ENCODE assay signal across 20 cellular contexts in genomic region chr12:65387396-65387795, GRCh38.
DNase-seq lines count a peak whose midpoint lies in the region; ATAC-seq and TF ChIP-seq lines count a peak whose summit lies in the region.
"Had no signal": no experiment of that assay in that cellular context is flagged by ENCODE, and none has a peak within 500 bp of the region (broad histone marks: within the 10 kb centered on the region; RNA-seq: fewer than 3 reads in every experiment).

No MANE protein-coding gene starts in this region.

- peaks cover 13 to 18% of the 10 kb centered on the region in 2 experiments for H3K79me1 ChIP-seq in IMR-90 (ENCODE audit: low read depth in 1 of 2, low read length in 2 of 2)

- no peak overlapping the region for H3K4me3 Mint-ChIP-seq in osteocyte (ENCODE audit: unreplicated experiment)
- H3K4me3 Mint-ChIP-seq: B cell; CD4-positive, CD25-positive, alpha-beta regulatory T cell; CD8-positive, alpha-beta T cell; H9 had no signal

- H2AFZ ChIP-seq in IMR-90 (replicated peaks; ENCODE audit: low read length, poor library complexity) = no peak overlapping the region
- H2AFZ ChIP-seq: GM23248 had no signal

- H2AK9ac ChIP-seq in IMR-90 (replicated peaks; ENCODE audit: low read depth, low read length, poor library complexity) = no peak overlapping the region

- H4K8ac ChIP-seq in IMR-90 (ENCODE audit: low read depth in 2 of 2, low read length in 2 of 2) = no peak overlapping the region

- no peak overlapping the region for H3K27ac ChIP-seq in IMR-90 (ENCODE audit: insufficient read depth, low read length)
- H3K27ac ChIP-seq: C4-2B, GM23248 had no signal

- peak overlapping the region; percentile 9 for H3K27ac Mint-ChIP-seq in osteocyte (ENCODE audit: unreplicated experiment)
- H3K27ac Mint-ChIP-seq: B cell; CD4-positive, CD25-positive, alpha-beta regulatory T cell; CD8-positive, alpha-beta T cell; H9 had no signal

- DNase-seq in IMR-90 (peak; percentile 70), fibroblast of peridontal ligament (ENCODE audit: extremely low read depth) (peak; percentile 13), osteocyte (ENCODE audit: extremely low spot score, unreplicated experiment) (no peak), nucleus accumbens (lab: John Stamatoyannopoulos, UW) (no peak), GOT3 (lab: John Stamatoyannopoulos, UW) (no peak), germinal center (ENCODE audit: low spot score) (no peak)
- DNase-seq: Caco-2; CD4-positive, CD25-positive, alpha-beta regulatory T cell; CD8-positive, alpha-beta T cell; DMS153; DMS79; EL; GDM1; GM23248; H9 had no signal

- peaks cover 20% of the 10 kb centered on the region for H3K36me3 Mint-ChIP-seq in osteocyte (ENCODE audit: unreplicated experiment)
- H3K36me3 Mint-ChIP-seq: CD4-positive, CD25-positive, alpha-beta regulatory T cell; CD8-positive, alpha-beta T cell had no signal

- H3K9ac ChIP-seq in IMR-90 (ENCODE audit: low read depth, low read length) = no peak overlapping the region
- H3K9ac ChIP-seq: BLaER1, GM23248 had no signal

- POLR2A ChIA-PET in IMR-90 (lab: Charles Lee; ENCODE audit: unreplicated experiment) = no interaction called here

- no peak overlapping the region for H3K14ac ChIP-seq in IMR-90 (replicated peaks; ENCODE audit: low read depth, low read length)

- H4K91ac ChIP-seq in IMR-90 (ENCODE audit: insufficient read depth, low read depth, low read length) = no peak overlapping the region

- no peak overlapping the region for H4K5ac ChIP-seq in IMR-90 (ENCODE audit: low read depth, low read length)

- H2BK15ac ChIP-seq in IMR-90 (ENCODE audit: low read depth, low read length) = no peak overlapping the region

- BruUV-seq in IMR-90 (replicated peaks; lab: Mats Ljungman, UMichigan) = no TSS peak

- TF ChIP-seq CTCF in IMR-90 (conservative IDR thresholded peaks at IDR 0.05; ENCODE audit: low read depth, low read length) = no peak
- TF ChIP-seq CTCF in osteocyte (IDR thresholded peaks at IDR 0.05) = no peak

- H3K27me3 Mint-ChIP-seq in osteocyte (ENCODE audit: unreplicated experiment) = no peaks in the 10 kb centered on the region
- H3K27me3 Mint-ChIP-seq: B cell; CD4-positive, CD25-positive, alpha-beta regulatory T cell had no signal

- H3K4me3 ChIP-seq in IMR-90 (ENCODE audit: insufficient read depth, low read depth, low read length) = no peak overlapping the region
- H3K4me3 ChIP-seq: BLaER1, GM12878, GM23248 had no signal

- CTCF ChIA-PET in IMR-90 (lab: Yijun Ruan, JAX) = no interaction called here

- no peaks in the 10 kb centered on the region for H4K20me1 ChIP-seq in IMR-90 (ENCODE audit: insufficient read depth, low read length)
- H4K20me1 ChIP-seq: BLaER1 had no signal

- H3K56ac ChIP-seq in IMR-90 (ENCODE audit: extremely low read depth, insufficient read depth, low read length) = no peak overlapping the region

- in situ Hi-C loops in IMR-90 (cut with MboI; ENCODE audit: low sequenced_read_pairs) = no loop called here

- dilution Hi-C loops in IMR-90 (cut with HindIII; ENCODE audit: low sequenced_read_pairs, unreplicated experiment) = no loop called here

- no peaks in the 10 kb centered on the region for H3K27me3 ChIP-seq in IMR-90 (ENCODE audit: control insufficient read depth, insufficient read depth, low read length)
- H3K27me3 ChIP-seq: BLaER1 had no signal

- no peak overlapping the region for H2AK5ac ChIP-seq in IMR-90 (ENCODE audit: low read depth, low read length)

- ATAC-seq in IMR-90 (ENCODE audit: low read depth) = peak; percentile 91
- ATAC-seq: CD8-positive, alpha-beta T cell; GM12878; HCT116 had no signal

- H3K4me1 Mint-ChIP-seq in osteocyte (ENCODE audit: unreplicated experiment) = peaks cover 9% of the 10 kb centered on the region
- H3K4me1 Mint-ChIP-seq: B cell; CD4-positive, CD25-positive, alpha-beta regulatory T cell; H9 had no signal

- H2BK120ac ChIP-seq in IMR-90 (ENCODE audit: low read depth, low read length) = no peak overlapping the region

- peaks cover 2% of the 10 kb centered on the region; the same call in 1 of the 2 replicates for H3K4me1 ChIP-seq in IMR-90 (ENCODE audit: control insufficient read depth, insufficient read depth, low read length)

- peak overlapping the region; percentile 73 for H2BK5ac ChIP-seq in IMR-90 (ENCODE audit: low read depth, low read length, poor library complexity, severe bottlenecking)

- H3K4me2 ChIP-seq in IMR-90 (ENCODE audit: low read depth, low read length) = peak overlapping the region; percentile 16; the same call in 1 of the 2 replicates
- H3K4me2 ChIP-seq: BLaER1 had no signal

- no peak overlapping the region for H3K4ac ChIP-seq in IMR-90 (ENCODE audit: low read depth, low read length)

- intact Hi-C loops in IMR-90 (cut with micrococcal nuclease) = no loop called here

- H3K36me3 ChIP-seq in IMR-90 (ENCODE audit: control insufficient read depth, insufficient read depth, low read length) = no peaks in the 10 kb centered on the region
- H3K36me3 ChIP-seq: BLaER1 had no signal

- H2BK20ac ChIP-seq in IMR-90 (ENCODE audit: low read depth, low read length) = no peak overlapping the region

- H3K18ac ChIP-seq in IMR-90 (ENCODE audit: low read depth, low read length) = no peak overlapping the region

- TF ChIP-seq RAD21 in IMR-90 (IDR thresholded peaks at IDR 0.05; ENCODE audit: low read length) = no peak

- H3K23ac ChIP-seq in IMR-90 (ENCODE audit: low read depth, low read length) = no peak overlapping the region

- no peak for TF ChIP-seq POLR2A in IMR-90 (IDR thresholded peaks at IDR 0.05; ENCODE audit: low read depth, low read length)

- H3K9me3 ChIP-seq in IMR-90 (ENCODE audit: control insufficient read depth, insufficient read depth, low read length) = no peaks in the 10 kb centered on the region
- H3K9me3 ChIP-seq: Caco-2 had no signal

- H3K9me1 ChIP-seq in IMR-90 (ENCODE audit: insufficient read depth, low read length) = peaks cover 3% of the 10 kb centered on the region; the same call in 1 of the 2 replicates

- peaks cover 12% of the 10 kb centered on the region for H3K9me3 Mint-ChIP-seq in osteocyte (ENCODE audit: unreplicated experiment)
- H3K9me3 Mint-ChIP-seq: CD8-positive, alpha-beta T cell; H9 had no signal

TF ChIP-seq in IMR-90, 13 proteins besides CTCF, POLR2A, EP300 and RAD21:
- TF ChIP-seq CEBPB (IDR thresholded peaks at IDR 0.05; ENCODE audit: low read depth, low read length) (no peak), FOS (IDR thresholded peaks at IDR 0.05; ENCODE audit: low read depth, low read length) (no peak)

Comparison
In these comparisons a context has a peak if more than half of its experiments do, and no peak if none do; other contexts are left out.
1. DNase-seq: peak in IMR-90 (single experiment) and fibroblast of peridontal ligament (single experiment); none in osteocyte (single experiment), nucleus accumbens (0 of 56), GOT3 (single experiment) and germinal center (single experiment).